13 cellular contexts compared by ENCODE assay signal in genomic region chr19:9362905-9363304, GRCh38. TPM values are rescaled to one million over a fixed set of nuclear protein-coding genes. Genes with fewer than 3 reads are reported as not detected.
DNase-seq lines count a peak whose midpoint lies in the region; ATAC-seq and TF ChIP-seq lines count a peak whose summit lies in the region.
"Had no signal": no experiment of that assay in that cellular context is flagged by ENCODE, and none has a peak within 500 bp of the region (broad histone marks: within the 10 kb centered on the region; RNA-seq: fewer than 3 reads in every experiment).

TSS of gene ZNF177 (plus strand) at chr19:9363013. CDS start at chr19:9378312, 15,299 bp downstream.

- H3K27me3 ChIP-seq in iPS-20b (ENCODE audit: insufficient read depth, low read length) (no peaks in the 10 kb centered on the region), testis (no peaks in the 10 kb centered on the region)
- H3K27me3 ChIP-seq: uterus had no signal

- H3K9me3 ChIP-seq in iPS-20b (ENCODE audit: insufficient read depth, low read depth, low read length) (peaks cover 91% of the 10 kb centered on the region), testis (no peaks in the 10 kb centered on the region)

- H3K27ac ChIP-seq in iPS-20b (ENCODE audit: low read length) (no peak within 1 kb of the TSS), testis (no peak within 1 kb of the TSS)
- H3K27ac ChIP-seq: uterus had no signal

- TF ChIP-seq POLR2A in testis (IDR thresholded peaks at IDR 0.05): no peak

- peaks cover 55% of the 10 kb centered on the region for H3K9me3 Mint-ChIP-seq in activated naive CD8-positive, alpha-beta T cell treated with anti-CD3 and anti-CD28 coated beads for 36 hours
- peaks cover 57% of the 10 kb centered on the region for H3K9me3 Mint-ChIP-seq in activated T-cell treated with anti-CD3 and anti-CD28 coated beads, Interleukin-2, amount 50 U/mL, for 24 hours
- H3K9me3 Mint-ChIP-seq in osteocyte (ENCODE audit: unreplicated experiment): peaks cover 59% of the 10 kb centered on the region

- intact Hi-C loops in Right ventricle myocardium superior (cut with DNase I): no loop called here
- intact Hi-C loops in Right ventricle myocardium inferior (cut with DNase I): no loop called here
- intact Hi-C loops in testis (cut with DNase I; ENCODE audit: low total_unique reads): no loop called here

- no peaks in the 10 kb centered on the region for H3K27me3 Mint-ChIP-seq in activated naive CD8-positive, alpha-beta T cell treated with anti-CD3 and anti-CD28 coated beads for 36 hours
- H3K27me3 Mint-ChIP-seq in activated T-cell treated with anti-CD3 and anti-CD28 coated beads, Interleukin-2, amount 50 U/mL, for 24 hours: peaks cover 8% of the 10 kb centered on the region
- no peaks in the 10 kb centered on the region for H3K27me3 Mint-ChIP-seq in osteocyte (ENCODE audit: unreplicated experiment)
- H3K27me3 Mint-ChIP-seq: activated CD4-positive, alpha-beta T cell treated with anti-CD3 and anti-CD28 coated beads, Interleukin-2, amount 10 ng/mL, durations not matched to agents 24 days and 14 days had no signal

- WGBS in testis, 2 donors: 0% methylated on average over 22 to 28 of the region's 28 CpGs

- H3K4me1 ChIP-seq in iPS-20b (ENCODE audit: insufficient read depth, low read length): no peaks in the 10 kb centered on the region
- H3K4me1 ChIP-seq in testis: no peaks in the 10 kb centered on the region
- H3K4me1 ChIP-seq: uterus had no signal

- DNase-seq in Right ventricle myocardium superior (no peak), Right ventricle myocardium inferior (ENCODE audit: missing footprints) (no peak), testis (peak; percentile 75), osteocyte (ENCODE audit: extremely low spot score, unreplicated experiment) (no peak)
- peak; percentile 10 for DNase-seq in activated naive CD8-positive, alpha-beta T cell treated with anti-CD3 and anti-CD28 coated beads for 36 hours
- no peak for DNase-seq in activated T-cell treated with anti-CD3 and anti-CD28 coated beads, Interleukin-2, amount 50 U/mL, for 24 hours
- DNase-seq: activated CD4-positive, alpha-beta T cell treated with anti-CD3 and anti-CD28 coated beads, Interleukin-2, amount 10 ng/mL, durations not matched to agents 24 days and 14 days; cortex of kidney; KG1; left colon; uterus had no signal

- no peak within 1 kb of the TSS for H3K27ac Mint-ChIP-seq in activated naive CD8-positive, alpha-beta T cell treated with anti-CD3 and anti-CD28 coated beads for 36 hours
- no peak within 1 kb of the TSS for H3K27ac Mint-ChIP-seq in activated T-cell treated with anti-CD3 and anti-CD28 coated beads, Interleukin-2, amount 50 U/mL, for 24 hours
- H3K27ac Mint-ChIP-seq in osteocyte (ENCODE audit: unreplicated experiment): no peak within 1 kb of the TSS
- H3K27ac Mint-ChIP-seq: activated CD4-positive, alpha-beta T cell treated with anti-CD3 and anti-CD28 coated beads, Interleukin-2, amount 10 ng/mL, durations not matched to agents 24 days and 14 days had no signal

- H3K4me1 Mint-ChIP-seq in activated naive CD8-positive, alpha-beta T cell treated with anti-CD3 and anti-CD28 coated beads for 36 hours: peaks cover 3% of the 10 kb centered on the region
- peaks cover 5% of the 10 kb centered on the region for H3K4me1 Mint-ChIP-seq in activated T-cell treated with anti-CD3 and anti-CD28 coated beads, Interleukin-2, amount 50 U/mL, for 24 hours (ENCODE audit: low read depth)
- H3K4me1 Mint-ChIP-seq in osteocyte (ENCODE audit: unreplicated experiment): no peaks in the 10 kb centered on the region
- H3K4me1 Mint-ChIP-seq: activated CD4-positive, alpha-beta T cell treated with anti-CD3 and anti-CD28 coated beads, Interleukin-2, amount 10 ng/mL, durations not matched to agents 24 days and 14 days had no signal

- ATAC-seq in Right ventricle myocardium superior (ENCODE audit: poor library complexity) (peak; percentile 20), Right ventricle myocardium inferior (no peak), GM18520 (IDR thresholded peaks at IDR 0.05; ENCODE audit: unreplicated experiment) (no peak)
- ATAC-seq: left colon had no signal

- H3K4me3 ChIP-seq in iPS-20b (ENCODE audit: low read length) (peak within 1 kb of the TSS; percentile 12; the same call in 1 of the 2 replicates), testis (peak within 1 kb of the TSS; percentile 32 to 57)
- H3K4me3 ChIP-seq: uterus had no signal

- H3K9ac ChIP-seq in iPS-20b (ENCODE audit: low read depth, low read length): no peak within 1 kb of the TSS

- H3K36me3 ChIP-seq in iPS-20b (ENCODE audit: insufficient read depth, low read depth, low read length) (peaks cover under 1% of the 10 kb centered on the region; the same call in 1 of the 2 replicates), testis (ENCODE audit: low read depth, missing control alignments) (peaks cover 4% of the 10 kb centered on the region)
- H3K36me3 ChIP-seq: uterus had no signal

- H3K36me3 Mint-ChIP-seq in activated naive CD8-positive, alpha-beta T cell treated with anti-CD3 and anti-CD28 coated beads for 36 hours: peaks cover 60% of the 10 kb centered on the region
- peaks cover 83% of the 10 kb centered on the region for H3K36me3 Mint-ChIP-seq in activated T-cell treated with anti-CD3 and anti-CD28 coated beads, Interleukin-2, amount 50 U/mL, for 24 hours (ENCODE audit: low read depth)
- peaks cover 73% of the 10 kb centered on the region for H3K36me3 Mint-ChIP-seq in osteocyte (ENCODE audit: unreplicated experiment)

- peak within 1 kb of the TSS; percentile 22 for H3K4me3 Mint-ChIP-seq in activated naive CD8-positive, alpha-beta T cell treated with anti-CD3 and anti-CD28 coated beads for 36 hours
- no peak within 1 kb of the TSS for H3K4me3 Mint-ChIP-seq in activated T-cell treated with anti-CD3 and anti-CD28 coated beads, Interleukin-2, amount 50 U/mL, for 24 hours
- no peak within 1 kb of the TSS for H3K4me3 Mint-ChIP-seq in osteocyte (ENCODE audit: unreplicated experiment)
- H3K4me3 Mint-ChIP-seq: activated CD4-positive, alpha-beta T cell treated with anti-CD3 and anti-CD28 coated beads, Interleukin-2, amount 10 ng/mL, durations not matched to agents 24 days and 14 days had no signal

- TF ChIP-seq CTCF in testis (IDR thresholded peaks at IDR 0.05) (no peak), osteocyte (IDR thresholded peaks at IDR 0.05) (no peak)

RNA-seq across cellular contexts. Expression of gene ZNF177, which starts in this region (rescaled TPM):
- 2.4 TPM for total RNA-seq in Right ventricle myocardium superior
- total RNA-seq in Right ventricle myocardium inferior: 2.3 TPM
- 1 to 10 TPM in 1 of 2 experiments, under 1 TPM in 1; 0.74 to 1.0 TPM for total RNA-seq in activated naive CD8-positive, alpha-beta T cell treated with anti-CD3 and anti-CD28 coated beads for 36 hours
- 10 to 100 TPM; 11.9 to 20.7 TPM for total RNA-seq in testis
- 16.5 TPM for polyA plus RNA-seq in testis (ENCODE audit: insufficient read depth, low read depth, low replicate concordance)
- total RNA-seq in osteocyte: 5.9 and 6.6 TPM in 2 replicates
- total RNA-seq: activated CD4-positive, alpha-beta T cell treated with anti-CD3 and anti-CD28 coated beads, Interleukin-2, amount 10 ng/mL, durations not matched to agents 24 days and 14 days had no signal

Comparison
In these comparisons a context has a peak if more than half of its experiments do, and no peak if none do; other contexts are left out.
1. DNase-seq: peak in activated naive CD8-positive, alpha-beta T cell treated with anti-CD3 and anti-CD28 coated beads for 36 hours (single experiment) and testis (single experiment); none in Right ventricle myocardium superior (single experiment), Right ventricle myocardium inferior (single experiment), activated T-cell treated with anti-CD3 and anti-CD28 coated beads, Interleukin-2, amount 50 U/mL, for 24 hours (single experiment) and osteocyte (single experiment).